ENCODE assay signal across 1 cellular context in genomic region chr16:74700206-74701040, GRCh38.
A peak's percentile ranks its signal among the peaks of the same experiment; 100 is the strongest.
TF ChIP-seq lines count a peak whose summit lies in the region.

TSS of gene MLKL (minus strand) at chr16:74700862. CDS start at chr16:74695757, 5,105 bp downstream.

TF ChIP-seq in HepG2, 621 proteins besides CTCF, POLR2A, EP300 and RAD21 (continued from another document and continues in another):
- TF ChIP-seq PREB (CRISPR knock-in tag; IDR thresholded peaks at IDR 0.05) (0 out of 2 replicates have a peak, but pooled peaks have one; percentile 19), PPARG (CRISPR knock-in tag; conservative IDR thresholded peaks at IDR 0.05) (no peak), MBNL3 (CRISPR knock-in tag; conservative IDR thresholded peaks at IDR 0.05) (no peak), KAT2B (IDR thresholded peaks at IDR 0.05; ENCODE audit: borderline replicate concordance, low read depth, low read length) (no peak), E2F5 (CRISPR knock-in tag; conservative IDR thresholded peaks at IDR 0.05) (no peak; the same call in 1 of the 2 replicates), NR2C2 (CRISPR knock-in tag; IDR thresholded peaks at IDR 0.05; ENCODE audit: borderline replicate concordance) (peak; percentile 40; the same call in 1 of the 2 replicates), IKZF4 (CRISPR knock-in tag; IDR thresholded peaks at IDR 0.05; ENCODE audit: borderline replicate concordance, low read depth, not compliant biosample characterization) (no peak), ZSCAN21 (CRISPR knock-in tag; IDR thresholded peaks at IDR 0.05; ENCODE audit: borderline replicate concordance) (peak; percentile 88), MLXIP (CRISPR knock-in tag; IDR thresholded peaks at IDR 0.05; ENCODE audit: borderline replicate concordance) (no peak), ZBTB20 (CRISPR knock-in tag; IDR thresholded peaks at IDR 0.05; ENCODE audit: borderline replicate concordance, low read depth) (peak; percentile 31; the same call in 1 of the 2 replicates), RERE (CRISPR knock-in tag; IDR thresholded peaks at IDR 0.05; ENCODE audit: low read depth) (0 out of 2 replicates have a peak, but pooled peaks have one; percentile 30), ELF3 (CRISPR knock-in tag; IDR thresholded peaks at IDR 0.05) (peak; percentile 64), POLR2AphosphoS2 (IDR thresholded peaks at IDR 0.05; ENCODE audit: low read depth, low read length) (no peak), ZNF800 (CRISPR knock-in tag; IDR thresholded peaks at IDR 0.05) (peak; percentile 70), ZNF24 (IDR thresholded peaks at IDR 0.05) (no peak), CENPT (CRISPR knock-in tag; IDR thresholded peaks at IDR 0.05; ENCODE audit: low read depth) (0 out of 2 replicates have a peak, but pooled peaks have one; percentile 66), HINFP (CRISPR knock-in tag; IDR thresholded peaks at IDR 0.05; ENCODE audit: low read depth) (no peak), RELA (CRISPR knock-in tag; IDR thresholded peaks at IDR 0.05) (peak; percentile 72; the same call in 1 of the 2 replicates), MAFF (IDR thresholded peaks at IDR 0.05; ENCODE audit: low read depth, low read length) (no peak), HIC2 (CRISPR knock-in tag; IDR thresholded peaks at IDR 0.05; ENCODE audit: low read depth) (peak; percentile 88), ZBTB38 (CRISPR knock-in tag; IDR thresholded peaks at IDR 0.05) (peak; percentile 78), TIGD3 (CRISPR knock-in tag; IDR thresholded peaks at IDR 0.05; ENCODE audit: borderline replicate concordance) (no peak), NFKB2 (CRISPR knock-in tag; IDR thresholded peaks at IDR 0.05; ENCODE audit: borderline replicate concordance) (peak; percentile 97), ZSCAN25 (CRISPR knock-in tag; IDR thresholded peaks at IDR 0.05) (peak; percentile 67), ZBTB14 (CRISPR knock-in tag; IDR thresholded peaks at IDR 0.05) (no peak), ZNF382 (CRISPR knock-in tag; IDR thresholded peaks at IDR 0.05; ENCODE audit: borderline replicate concordance) (no peak), ZNF580 (CRISPR knock-in tag; IDR thresholded peaks at IDR 0.05; ENCODE audit: borderline replicate concordance, low read depth) (peak; percentile 59; the same call in 1 of the 2 replicates), HNRNPUL1 (IDR thresholded peaks at IDR 0.05; ENCODE audit: low read depth, low read length) (no peak), MTERF4 (CRISPR knock-in tag; IDR thresholded peaks at IDR 0.05) (peak; percentile 93), CREM (IDR thresholded peaks at IDR 0.05) (peak; percentile 71), CREM (CRISPR knock-in tag; IDR thresholded peaks at IDR 0.05) (peak; percentile 26; the same call in 1 of the 2 replicates), ZNF230 (CRISPR knock-in tag; IDR thresholded peaks at IDR 0.05) (peak; percentile 93), ZNF747 (CRISPR knock-in tag; IDR thresholded peaks at IDR 0.05; ENCODE audit: borderline replicate concordance) (peak; percentile 57; the same call in 1 of the 2 replicates), ZSCAN30 (CRISPR knock-in tag; IDR thresholded peaks at IDR 0.05) (no peak), CBX1 (IDR thresholded peaks at IDR 0.05; ENCODE audit: low read depth) (no peak)
